In the genomic region with DNA sequence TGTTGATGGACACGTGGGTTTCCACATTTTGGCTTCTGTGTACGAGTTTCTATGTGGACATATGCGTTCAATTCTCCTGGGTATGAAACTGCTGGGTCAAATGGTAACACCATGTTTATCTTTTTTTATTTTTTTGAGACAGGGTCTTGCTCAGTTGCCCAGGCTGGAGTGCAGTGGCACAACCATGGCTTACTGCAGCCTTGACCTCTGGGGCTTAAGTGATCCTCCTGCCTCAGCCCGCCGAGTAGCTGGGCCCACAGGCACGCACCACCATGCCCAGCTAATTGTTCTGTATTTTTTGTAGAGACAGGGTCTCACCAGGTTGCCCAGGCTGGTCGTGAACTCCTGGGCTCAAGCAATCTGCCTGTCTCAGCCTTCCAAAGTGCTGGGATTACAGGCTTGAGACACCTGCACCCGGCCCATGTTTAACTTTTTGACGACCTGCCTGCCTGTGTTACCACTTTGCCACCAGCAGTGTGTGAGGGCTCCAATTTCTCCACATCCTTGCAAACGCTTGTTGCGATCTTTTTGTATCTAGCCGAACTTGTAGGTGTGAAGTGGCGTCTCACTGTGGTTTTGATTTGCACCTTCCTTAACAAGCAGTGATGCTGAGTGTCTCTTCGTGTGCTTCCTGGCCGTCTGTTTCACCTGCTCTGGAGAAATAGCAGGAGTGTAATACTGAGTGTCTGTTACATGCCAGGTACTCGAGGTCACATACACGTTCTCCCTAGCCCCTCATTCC, we compare ENCODE assay signal across 18 cellular contexts. TPM values are rescaled to one million over a fixed set of nuclear protein-coding genes. Genes with fewer than 3 reads are reported as not detected.
DNase-seq lines count a peak whose midpoint lies in the region; ATAC-seq and TF ChIP-seq lines count a peak whose summit lies in the region.
"Had no signal": no experiment of that assay in that cellular context is flagged by ENCODE, and none has a peak within 500 bp of the region (broad histone marks: within the 10 kb centered on the region; RNA-seq: fewer than 3 reads in every experiment).

No MANE protein-coding gene starts in this region.

- no peaks in the 10 kb centered on the region for H3K9me3 ChIP-seq in A673 (ENCODE audit: low read depth, low read length, poor library complexity, severe bottlenecking)
- no peaks in the 10 kb centered on the region for H3K9me3 ChIP-seq in CD8-positive, alpha-beta T cell (ENCODE audit: low read length)
- H3K9me3 ChIP-seq: BE2C, Peyer's patch had no signal

- H3K4me1 Mint-ChIP-seq in CD8-positive, alpha-beta T cell (ENCODE audit: low read depth): peaks cover 11% of the 10 kb centered on the region
- no peaks in the 10 kb centered on the region for H3K4me1 Mint-ChIP-seq in WTC11

- H3K36me3 ChIP-seq in A673 (ENCODE audit: insufficient read depth, low read length, poor library complexity, severe bottlenecking): peaks cover 26% of the 10 kb centered on the region
- peaks cover 19% of the 10 kb centered on the region for H3K36me3 ChIP-seq in CD8-positive, alpha-beta T cell (ENCODE audit: insufficient read depth, low read length)

- no peak for TF ChIP-seq CTCF in A673 (conservative IDR thresholded peaks at IDR 0.05; ENCODE audit: low read depth, low read length)
- no peak for TF ChIP-seq CTCF in CD8-positive, alpha-beta T cell (IDR thresholded peaks at IDR 0.05)
- no peak for TF ChIP-seq CTCF in WTC11 (IDR thresholded peaks at IDR 0.05)

- intact Hi-C loops in A673 (cut with micrococcal nuclease; ENCODE audit: unreplicated experiment): no loop called here
- intact Hi-C loops in CD8-positive, alpha-beta T cell (cut with DNase I, micrococcal nuclease): no loop called here

- ATAC-seq in CD8-positive, alpha-beta T cell: peak; percentile 26
- no peak for ATAC-seq in WTC11
- ATAC-seq: K562 had no signal

- DNase-seq in A673 (ENCODE audit: low spot score): no peak
- no peak for DNase-seq in CD8-positive, alpha-beta T cell
- no peak for DNase-seq in WTC11 (ENCODE audit: low spot score)
- DNase-seq in mesenteric fat pad (ENCODE audit: low spot score): peak; percentile 57
- DNase-seq in NCI-H1436 (lab: John Stamatoyannopoulos, UW): no peak
- DNase-seq in NCI-H2029 (lab: John Stamatoyannopoulos, UW): no peak
- DNase-seq in stimulated activated CD4-positive, alpha-beta T cell treated with anti-CD3 and anti-CD28 coated beads, Interleukin-4, amount 100 ng/mL, for 1 hour: no peak
- DNase-seq in DMS79 treated with DMSO at 0.1 percent for 48 hours (lab: John Stamatoyannopoulos, UW): no peak
- DNase-seq: BE2C, EL, GM23248, NCI-H146, NCI-H2107, NCI-H345, NCI-H69, Peyer's patch, SHP77 had no signal

- BruUV-seq in A673 (replicated peaks; lab: Mats Ljungman, UMichigan): TSS peak; percentile 6

- H3K9me3 Mint-ChIP-seq in CD8-positive, alpha-beta T cell: no peaks in the 10 kb centered on the region
- no peaks in the 10 kb centered on the region for H3K9me3 Mint-ChIP-seq in WTC11

- no peaks in the 10 kb centered on the region for H3K27me3 ChIP-seq in A673 (replicated peaks; ENCODE audit: insufficient read depth, low read depth, low read length, poor library complexity)
- H3K27me3 ChIP-seq in CD8-positive, alpha-beta T cell (ENCODE audit: insufficient read depth, low read length): no peaks in the 10 kb centered on the region
- H3K27me3 ChIP-seq: BE2C, Peyer's patch had no signal

- H3K27me3 Mint-ChIP-seq in CD8-positive, alpha-beta T cell (ENCODE audit: low read depth): no peaks in the 10 kb centered on the region
- no peaks in the 10 kb centered on the region for H3K27me3 Mint-ChIP-seq in WTC11 (ENCODE audit: low read depth)

- POLR2A ChIA-PET in A673 (lab: Charles Lee; ENCODE audit: low non-redundant PET) (no interaction called here), WTC11 (lab: Charles Lee) (no interaction called here)
- POLR2A ChIA-PET in CD8-positive, alpha-beta T cell (lab: Charles Lee): no interaction called here

- no peak overlapping the region for H3K4me3 ChIP-seq in A673 (ENCODE audit: low read depth, low read length, poor library complexity, severe bottlenecking)
- H3K4me3 ChIP-seq in CD8-positive, alpha-beta T cell (ENCODE audit: low read depth, low read length): no peak overlapping the region
- H3K4me3 ChIP-seq: GM23248, K562, Peyer's patch had no signal

- H3K27ac ChIP-seq in A673 (ENCODE audit: low read depth, low read length, poor library complexity, severe bottlenecking): no peak overlapping the region
- no peak overlapping the region for H3K27ac ChIP-seq in CD8-positive, alpha-beta T cell (ENCODE audit: low read depth, low read length)
- H3K27ac ChIP-seq: GM23248, Peyer's patch had no signal

- H3K36me3 Mint-ChIP-seq in CD8-positive, alpha-beta T cell: peaks cover 70% of the 10 kb centered on the region
- H3K36me3 Mint-ChIP-seq in WTC11: peaks cover 54% of the 10 kb centered on the region

- H3K27ac Mint-ChIP-seq in CD8-positive, alpha-beta T cell: peak overlapping the region; percentile 72
- H3K27ac Mint-ChIP-seq in WTC11: peak overlapping the region; percentile 57

- H3K4me1 ChIP-seq in A673 (ENCODE audit: insufficient read depth, low read length, poor library complexity, severe bottlenecking): no peaks in the 10 kb centered on the region
- H3K4me1 ChIP-seq in CD8-positive, alpha-beta T cell (ENCODE audit: insufficient read depth, low read length): no peaks in the 10 kb centered on the region
- H3K4me1 ChIP-seq: BE2C had no signal

- CTCF ChIA-PET in A673 (lab: Charles Lee) (no interaction called here), WTC11 (lab: Charles Lee) (no interaction called here)
- CTCF ChIA-PET in CD8-positive, alpha-beta T cell (lab: Charles Lee): no interaction called here

- H3K4me3 Mint-ChIP-seq in CD8-positive, alpha-beta T cell: no peak overlapping the region
- H3K4me3 Mint-ChIP-seq in WTC11: no peak overlapping the region

TF ChIP-seq in WTC11, 78 proteins besides CTCF, POLR2A, EP300 and RAD21:
- TF ChIP-seq, protein P1, sequence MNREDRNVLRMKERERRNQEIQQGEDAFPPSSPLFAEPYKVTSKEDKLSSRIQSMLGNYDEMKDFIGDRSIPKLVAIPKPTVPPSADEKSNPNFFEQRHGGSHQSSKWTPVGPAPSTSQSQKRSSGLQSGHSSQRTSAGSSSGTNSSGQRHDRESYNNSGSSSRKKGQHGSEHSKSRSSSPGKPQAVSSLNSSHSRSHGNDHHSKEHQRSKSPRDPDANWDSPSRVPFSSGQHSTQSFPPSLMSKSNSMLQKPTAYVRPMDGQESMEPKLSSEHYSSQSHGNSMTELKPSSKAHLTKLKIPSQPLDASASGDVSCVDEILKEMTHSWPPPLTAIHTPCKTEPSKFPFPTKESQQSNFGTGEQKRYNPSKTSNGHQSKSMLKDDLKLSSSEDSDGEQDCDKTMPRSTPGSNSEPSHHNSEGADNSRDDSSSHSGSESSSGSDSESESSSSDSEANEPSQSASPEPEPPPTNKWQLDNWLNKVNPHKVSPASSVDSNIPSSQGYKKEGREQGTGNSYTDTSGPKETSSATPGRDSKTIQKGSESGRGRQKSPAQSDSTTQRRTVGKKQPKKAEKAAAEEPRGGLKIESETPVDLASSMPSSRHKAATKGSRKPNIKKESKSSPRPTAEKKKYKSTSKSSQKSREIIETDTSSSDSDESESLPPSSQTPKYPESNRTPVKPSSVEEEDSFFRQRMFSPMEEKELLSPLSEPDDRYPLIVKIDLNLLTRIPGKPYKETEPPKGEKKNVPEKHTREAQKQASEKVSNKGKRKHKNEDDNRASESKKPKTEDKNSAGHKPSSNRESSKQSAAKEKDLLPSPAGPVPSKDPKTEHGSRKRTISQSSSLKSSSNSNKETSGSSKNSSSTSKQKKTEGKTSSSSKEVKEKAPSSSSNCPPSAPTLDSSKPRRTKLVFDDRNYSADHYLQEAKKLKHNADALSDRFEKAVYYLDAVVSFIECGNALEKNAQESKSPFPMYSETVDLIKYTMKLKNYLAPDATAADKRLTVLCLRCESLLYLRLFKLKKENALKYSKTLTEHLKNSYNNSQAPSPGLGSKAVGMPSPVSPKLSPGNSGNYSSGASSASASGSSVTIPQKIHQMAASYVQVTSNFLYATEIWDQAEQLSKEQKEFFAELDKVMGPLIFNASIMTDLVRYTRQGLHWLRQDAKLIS (CRISPR knock-in tag; IDR thresholded peaks at IDR 0.05; ENCODE audit: borderline replicate concordance): no peak
- no peak for TF ChIP-seq TEAD4 (CRISPR knock-in tag; IDR thresholded peaks at IDR 0.05)
- no peak for TF ChIP-seq TP53 (CRISPR knock-in tag; IDR thresholded peaks at IDR 0.05)
- TF ChIP-seq ELF4 (CRISPR knock-in tag; IDR thresholded peaks at IDR 0.05; ENCODE audit: low read depth): no peak
- TF ChIP-seq ZNF121 (CRISPR knock-in tag; IDR thresholded peaks at IDR 0.05): peak; percentile 81

RNA-seq across cellular contexts. Expression of a gene that starts 6.9 kb away (rescaled TPM):
- total RNA-seq in A673 (2021) (1.1 and 1.9 TPM in 2 replicates), WTC11 (2021) (1.4 to 1.7 TPM (median 1.6 TPM) in 3 replicates), mesenteric fat pad (18.8 TPM)
- total RNA-seq in CD8-positive, alpha-beta T cell: 10 to 100 TPM; 19.0 to 20.4 TPM
- total RNA-seq: K562 had no signal

RNA-seq across cellular contexts. Expression of a gene that starts 17.0 kb away (rescaled TPM):
- 201 and 216 TPM in 2 replicates for total RNA-seq in A673 (2021)
- total RNA-seq in CD8-positive, alpha-beta T cell: 10 to 100 TPM; 62.0 to 69.0 TPM
- total RNA-seq in WTC11 (2021): 144 to 157 TPM (median 148 TPM) in 3 replicates
- total RNA-seq in mesenteric fat pad: 107 TPM

RNA-seq across cellular contexts. Expression of a gene that starts 19.9 kb away (rescaled TPM):
- total RNA-seq in A673 (2021) (28.0 and 34.9 TPM in 2 replicates), WTC11 (2021) (15.1 to 20.9 TPM (median 18.6 TPM) in 3 replicates), mesenteric fat pad (85.9 TPM)
- total RNA-seq in CD8-positive, alpha-beta T cell: 10 to 100 TPM; 50.0 to 53.4 TPM
